ENCODE assay signal across 9 cellular contexts in the genomic region with DNA sequence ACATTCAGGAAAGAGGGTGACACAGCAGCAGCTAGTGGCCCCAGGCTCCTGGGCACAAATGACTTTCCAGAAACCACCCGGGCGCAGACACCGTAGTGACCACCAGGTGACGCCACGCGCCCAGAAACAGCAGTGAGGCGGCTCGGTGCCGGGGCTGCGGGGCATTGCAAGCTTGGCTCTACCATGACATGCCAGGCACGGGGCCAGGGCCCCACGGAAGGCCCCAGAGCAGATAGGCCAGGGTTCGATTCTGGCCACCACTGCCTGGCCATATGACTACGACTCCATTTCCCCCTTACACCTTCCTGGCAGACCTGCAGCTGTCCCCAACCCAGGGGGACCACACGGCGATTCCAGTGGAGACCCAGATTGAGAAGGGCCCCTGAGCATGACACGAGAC. TPM values are rescaled to one million over a fixed set of nuclear protein-coding genes. Genes with fewer than 3 reads are reported as not detected.
DNase-seq lines count a peak whose midpoint lies in the region; ATAC-seq and TF ChIP-seq lines count a peak whose summit lies in the region.
"Had no signal": no experiment of that assay in that cellular context is flagged by ENCODE, and none has a peak within 500 bp of the region (broad histone marks: within the 10 kb centered on the region; RNA-seq: fewer than 3 reads in every experiment).

No MANE protein-coding gene starts in this region.

- CTCF ChIA-PET in PC-3 (lab: Charles Lee), result interaction anchor here (0.6 to 1.3 kb wide), 3 partner anchors 12 to 119 kb away, joined by 3 to 14 read pairs (median 7); partner anchors contain the start of genes POLR3K and SNRNP25

- H3K4me3 ChIP-seq in PC-3 (ENCODE audit: low read length), result no peak overlapping the region

- intact Hi-C loops in PC-3 (cut with micrococcal nuclease), result loop anchor here (1.0 kb wide), 1 partner anchor 31 kb away; no protein-coding TSS in a partner anchor

- no peak for TF ChIP-seq EP300 in Ishikawa (IDR thresholded peaks at IDR 0.05; ENCODE audit: borderline replicate concordance)

- H3K27ac ChIP-seq in PC-3 (ENCODE audit: low read length), result no peak overlapping the region

- DNase-seq in DMS79 (lab: John Stamatoyannopoulos, UW) (peak; percentile 14), PC-3 (peak; percentile 74), activated T-cell treated with anti-CD3 and anti-CD28 coated beads for 4 hours (peak; percentile 82)
- DNase-seq in naive thymus-derived CD8-positive, alpha-beta T cell, result peak; percentile 64 to 88 (median 80)
- DNase-seq in stimulated activated effector memory CD8-positive, alpha-beta T cell treated with anti-CD3 and anti-CD28 coated beads, Interleukin-12 subunit alpha, Interleukin-12 subunit beta, amount 100 ng/mL, for 72 hours (ENCODE audit: low spot score in 2 of 2), result peak; percentile 85 to 93

- no peaks in the 10 kb centered on the region for H3K27me3 ChIP-seq in PC-3 (ENCODE audit: low read length)

- ATAC-seq in PC-3 (peak; percentile 80), esophagus mucosa (peak; percentile 75), HG03196 (IDR thresholded peaks at IDR 0.05; ENCODE audit: unreplicated experiment) (no peak)
- ATAC-seq in naive thymus-derived CD8-positive, alpha-beta T cell, result peak; percentile 97 to 98
- peak; percentile 88 for ATAC-seq in stimulated activated effector memory CD8-positive, alpha-beta T cell treated with anti-CD3 and anti-CD28 coated beads, Interleukin-12 subunit alpha, Interleukin-12 subunit beta, amount 100 ng/mL, for 72 hours

- H3K36me3 ChIP-seq in PC-3 (ENCODE audit: low read depth, low read length), result no peaks in the 10 kb centered on the region

- H3K27ac Mint-ChIP-seq in naive thymus-derived CD8-positive, alpha-beta T cell, result peak overlapping the region in 1 of 10 donors; percentile 11
- H3K27ac Mint-ChIP-seq in stimulated activated effector memory CD8-positive, alpha-beta T cell treated with anti-CD3 and anti-CD28 coated beads, Interleukin-12 subunit alpha, Interleukin-12 subunit beta, amount 100 ng/mL, for 72 hours, result peak overlapping the region; percentile 54
- H3K27ac Mint-ChIP-seq: activated naive CD8-positive, alpha-beta T cell had no signal

- no peaks in the 10 kb centered on the region for H3K9me2 ChIP-seq in PC-3 (replicated peaks; ENCODE audit: low read length)

- no peaks in the 10 kb centered on the region for H4K20me1 ChIP-seq in PC-3 (ENCODE audit: low read length)

- BruUV-seq in PC-3 (replicated peaks; lab: Mats Ljungman, UMichigan), result no TSS peak

- H3K4me1 Mint-ChIP-seq in naive thymus-derived CD8-positive, alpha-beta T cell, result peaks cover 0 to 5% (median 3%) of the 10 kb centered on the region in 4 donors
- peaks cover 8% of the 10 kb centered on the region for H3K4me1 Mint-ChIP-seq in stimulated activated effector memory CD8-positive, alpha-beta T cell treated with anti-CD3 and anti-CD28 coated beads, Interleukin-12 subunit alpha, Interleukin-12 subunit beta, amount 100 ng/mL, for 72 hours

- TF ChIP-seq CTCF in PC-3 (conservative IDR thresholded peaks at IDR 0.05; ENCODE audit: low read depth, low read length), result peak; percentile 89

- H3K4me1 ChIP-seq in PC-3 (ENCODE audit: insufficient read depth, low read length), result peaks cover 15% of the 10 kb centered on the region

- POLR2A ChIA-PET in PC-3 (lab: Charles Lee; ENCODE audit: unreplicated experiment), result no interaction called here
- POLR2A ChIA-PET in naive thymus-derived CD8-positive, alpha-beta T cell (lab: Charles Lee), result interaction anchor here (1.2 to 2.1 kb wide), 3 partner anchors 11 to 32 kb away, joined by 4 to 18 read pairs (median 10); no protein-coding TSS in a partner anchor

- no peak overlapping the region for H3K4me3 Mint-ChIP-seq in naive thymus-derived CD8-positive, alpha-beta T cell
- no peak overlapping the region for H3K4me3 Mint-ChIP-seq in stimulated activated effector memory CD8-positive, alpha-beta T cell treated with anti-CD3 and anti-CD28 coated beads, Interleukin-12 subunit alpha, Interleukin-12 subunit beta, amount 100 ng/mL, for 72 hours
- H3K4me3 Mint-ChIP-seq: activated naive CD8-positive, alpha-beta T cell had no signal

- no peaks in the 10 kb centered on the region for H3K9me3 ChIP-seq in PC-3 (ENCODE audit: low read length)

- H3K36me3 Mint-ChIP-seq in naive thymus-derived CD8-positive, alpha-beta T cell, result no peaks in the 10 kb centered on the region
- H3K36me3 Mint-ChIP-seq in stimulated activated effector memory CD8-positive, alpha-beta T cell treated with anti-CD3 and anti-CD28 coated beads, Interleukin-12 subunit alpha, Interleukin-12 subunit beta, amount 100 ng/mL, for 72 hours, result no peaks in the 10 kb centered on the region
- H3K36me3 Mint-ChIP-seq: activated naive CD8-positive, alpha-beta T cell had no signal

- peaks cover 5 to 21% (median 10%) of the 10 kb centered on the region in 5 donors for H3K27me3 Mint-ChIP-seq in naive thymus-derived CD8-positive, alpha-beta T cell
- H3K27me3 Mint-ChIP-seq: activated naive CD8-positive, alpha-beta T cell had no signal

- H3K79me2 ChIP-seq in PC-3 (ENCODE audit: low read length), result peaks cover 16% of the 10 kb centered on the region

- peak; percentile 98 for TF ChIP-seq RAD21 in Ishikawa (IDR thresholded peaks at IDR 0.05; ENCODE audit: low read depth)

- H3K9ac ChIP-seq in PC-3 (ENCODE audit: low read length), result no peak overlapping the region

- no peaks in the 10 kb centered on the region for H3F3A ChIP-seq in PC-3 (ENCODE audit: low read length, unreplicated experiment)

- H3K9me3 Mint-ChIP-seq in naive thymus-derived CD8-positive, alpha-beta T cell, result no peaks in the 10 kb centered on the region
- no peaks in the 10 kb centered on the region for H3K9me3 Mint-ChIP-seq in stimulated activated effector memory CD8-positive, alpha-beta T cell treated with anti-CD3 and anti-CD28 coated beads, Interleukin-12 subunit alpha, Interleukin-12 subunit beta, amount 100 ng/mL, for 72 hours

- no peak overlapping the region for H2AFZ ChIP-seq in PC-3 (ENCODE audit: low read length)

- H3K4me2 ChIP-seq in PC-3 (ENCODE audit: low read length), result no peak overlapping the region

TF ChIP-seq in Ishikawa, 13 proteins besides CTCF, POLR2A, EP300 and RAD21:
- TF ChIP-seq REST (IDR thresholded peaks at IDR 0.05; ENCODE audit: low read depth), result no peak
- peak; percentile 26; the same call in 1 of the 2 replicates for TF ChIP-seq MAX (IDR thresholded peaks at IDR 0.05)

RNA-seq across cellular contexts. Expression of gene RHBDF1, which starts 6.7 kb away (rescaled TPM):
- total RNA-seq in PC-3 (2014; rRNA removed) (23.3 and 26.3 TPM in 2 replicates), esophagus mucosa (21.8 TPM)
- not detected for total RNA-seq in naive thymus-derived CD8-positive, alpha-beta T cell
- polyA plus RNA-seq in naive thymus-derived CD8-positive, alpha-beta T cell, result under 1 TPM in 1 of 3 donors, not detected in 2; 0.50 TPM

RNA-seq across cellular contexts. Expression of gene SNRNP25, which starts 12.1 kb away (rescaled TPM):
- total RNA-seq in PC-3 (2014; rRNA removed) (45.8 and 62.2 TPM in 2 replicates), esophagus mucosa (18.8 TPM)
- total RNA-seq in naive thymus-derived CD8-positive, alpha-beta T cell, result 10 to 100 TPM in 1 of 2 experiments, 1 to 10 TPM in 1; 9.5 to 11.3 TPM
- 10 to 100 TPM; 20.2 to 30.2 (median 22.3) TPM for polyA plus RNA-seq in naive thymus-derived CD8-positive, alpha-beta T cell

RNA-seq across cellular contexts. Expression of gene MPG, which starts 12.3 kb away (rescaled TPM):
- total RNA-seq in PC-3 (2014; rRNA removed), result 147 and 175 TPM in 2 replicates
- 46.5 TPM for total RNA-seq in esophagus mucosa
- 10 to 100 TPM; 24.5 to 27.2 TPM for total RNA-seq in naive thymus-derived CD8-positive, alpha-beta T cell
- polyA plus RNA-seq in naive thymus-derived CD8-positive, alpha-beta T cell, result 10 to 100 TPM; 46.0 to 57.7 (median 51.8) TPM

RNA-seq across cellular contexts. Expression of gene POLR3K, which starts 12.3 kb away (rescaled TPM):
- total RNA-seq in PC-3 (2014; rRNA removed) (20.3 and 30.2 TPM in 2 replicates), esophagus mucosa (9.5 TPM)
- total RNA-seq in naive thymus-derived CD8-positive, alpha-beta T cell, result 10 to 100 TPM; 16.2 to 17.1 TPM
- polyA plus RNA-seq in naive thymus-derived CD8-positive, alpha-beta T cell, result 10 to 100 TPM; 20.9 to 29.5 (median 23.1) TPM

Comparison
In these comparisons a context has a peak if more than half of its experiments do, and no peak if none do; other contexts are left out.
1. DNase-seq: peak in every context shown above with its lines; median percentile 89 in stimulated activated effector memory CD8-positive, alpha-beta T cell treated with anti-CD3 and anti-CD28 coated beads, Interleukin-12 subunit alpha, Interleukin-12 subunit beta, amount 100 ng/mL, for 72 hours; 82 in activated T-cell treated with anti-CD3 and anti-CD28 coated beads for 4 hours; 80 in naive thymus-derived CD8-positive, alpha-beta T cell; 74 in PC-3; 14 in DMS79.
2. RNA of gene RHBDF1, which starts 6.7 kb away (total RNA-seq): 23.3 to 26.3 TPM in PC-3 and 21.8 TPM in esophagus mucosa (single experiment); not detected in naive thymus-derived CD8-positive, alpha-beta T cell; every median in the first group is over 10 times any median in the second.